25 cellular contexts compared by ENCODE assay signal in genomic region chr22:49814856-49815255, GRCh38.
"Had no signal": no experiment of that assay in that cellular context is flagged by ENCODE, and none has a peak within 500 bp of the region (broad histone marks: within the 10 kb centered on the region; RNA-seq: fewer than 3 reads in every experiment).

No MANE protein-coding gene starts in this region.

- H3K27ac ChIP-seq: coronary artery, esophagus squamous epithelium, gastrocnemius medialis, right lobe of liver, skin epidermis, suprapubic skin, tibial nerve, uterus had no signal

- H3K4me3 ChIP-seq: coronary artery, esophagus squamous epithelium, gastrocnemius medialis, right lobe of liver, skin epidermis, stomach, suprapubic skin, tibial nerve, uterus had no signal

- H3K36me3 ChIP-seq: uterus had no signal

- H3K4me3 Mint-ChIP-seq: activated naive CD8-positive, alpha-beta T cell treated with anti-CD3 and anti-CD28 coated beads, Interleukin-2, amount 10 ng/mL, durations not matched to agents 7 days and 5 days; activated T-helper 1 cell treated with anti-CD3 and anti-CD28 coated beads, Interleukin-12 subunit alpha, Interleukin-12 subunit beta, Interleukin-2, Interleukin-4 antibody, amounts not matched to agents 30 ng/mL and 10 ng/mL and 1 ng/mL, durations not matched to agents 14 hours and 24 hours and 36 hours; endodermal cell; WTC11 had no signal

- H3K4me1 Mint-ChIP-seq: endodermal cell, WTC11 had no signal

- H3K27me3 Mint-ChIP-seq: activated naive CD8-positive, alpha-beta T cell treated with anti-CD3 and anti-CD28 coated beads, Interleukin-2, amount 10 ng/mL, durations not matched to agents 7 days and 5 days had no signal

- ATAC-seq: gastrocnemius medialis, left ventricle myocardium superior, right lobe of liver, WTC11 had no signal

- DNase-seq: activated gamma-delta T cell treated with Interleukin-2 at 50 U/mL for 16 hours; activated naive CD8-positive, alpha-beta T cell treated with anti-CD3 and anti-CD28 coated beads, Interleukin-2, amount 10 ng/mL, durations not matched to agents 7 days and 5 days; amygdala; cerebellar nuclear complex; endodermal cell; esophagus squamous epithelium; gastrocnemius medialis; head of caudate nucleus; hypothalamus; left ventricle myocardium superior; midbrain; occipital lobe; right lobe of liver; stimulated activated CD4-positive, alpha-beta T cell treated with anti-CD3 and anti-CD28 coated beads, Interleukin-2, amount 100 ng/mL, for 24 hours; uterus had no signal

- FAIRE-seq: bronchial epithelial cell, islet of Langerhans had no signal

- H3K27ac Mint-ChIP-seq: activated naive CD8-positive, alpha-beta T cell treated with anti-CD3 and anti-CD28 coated beads, Interleukin-2, amount 10 ng/mL, durations not matched to agents 7 days and 5 days; activated T-helper 1 cell treated with anti-CD3 and anti-CD28 coated beads, Interleukin-12 subunit alpha, Interleukin-12 subunit beta, Interleukin-2, Interleukin-4 antibody, amounts not matched to agents 30 ng/mL and 10 ng/mL and 1 ng/mL, durations not matched to agents 14 hours and 24 hours and 36 hours; endodermal cell; WTC11 had no signal

- H3K9me3 ChIP-seq: esophagus squamous epithelium, gastrocnemius medialis, right lobe of liver, stomach, suprapubic skin, tibial nerve, uterus had no signal

- H3K27me3 ChIP-seq: esophagus squamous epithelium, gastrocnemius medialis, right lobe of liver, stomach, suprapubic skin, tibial nerve, uterus had no signal

- H3K9me3 Mint-ChIP-seq: activated naive CD8-positive, alpha-beta T cell treated with anti-CD3 and anti-CD28 coated beads, Interleukin-2, amount 10 ng/mL, durations not matched to agents 7 days and 5 days; activated T-helper 1 cell treated with anti-CD3 and anti-CD28 coated beads, Interleukin-12 subunit alpha, Interleukin-12 subunit beta, Interleukin-2, Interleukin-4 antibody, amounts not matched to agents 30 ng/mL and 10 ng/mL and 1 ng/mL, durations not matched to agents 14 hours and 24 hours and 36 hours; endodermal cell; stimulated activated effector memory CD8-positive, alpha-beta T cell treated with anti-CD3 and anti-CD28 coated beads, Interleukin-12 subunit alpha, Interleukin-12 subunit beta, amount 100 ng/mL, for 72 hours; WTC11 had no signal
